Comparison of ENCODE assay signal across 1 cellular context in genomic region chr20:46648903-46649649, GRCh38.
TF ChIP-seq lines count a peak whose summit lies in the region.

No MANE protein-coding gene starts in this region.

TF ChIP-seq in HepG2, 621 proteins besides CTCF, POLR2A, EP300 and RAD21 (continued from another document and continues in another):
- TF ChIP-seq ZNF770 (CRISPR knock-in tag; IDR thresholded peaks at IDR 0.05) (peak; percentile 52; the same call in 1 of the 2 replicates), TFAP4 (IDR thresholded peaks at IDR 0.05; ENCODE audit: borderline replicate concordance, low read depth) (peak; percentile 39; the same call in 1 of the 2 replicates), LCORL (IDR thresholded peaks at IDR 0.05) (no peak), LCORL (CRISPR knock-in tag; IDR thresholded peaks at IDR 0.05) (0 out of 2 replicates have a peak, but pooled peaks have one; percentile 20), ZNF670 (CRISPR knock-in tag; IDR thresholded peaks at IDR 0.05; ENCODE audit: borderline replicate concordance) (no peak), RFX5 (IDR thresholded peaks at IDR 0.05; ENCODE audit: low read depth, low read length) (no peak), ZBTB33 (CRISPR knock-in tag; IDR thresholded peaks at IDR 0.05) (peak; percentile 42; the same call in 1 of the 2 replicates), MYNN (CRISPR knock-in tag; IDR thresholded peaks at IDR 0.05; ENCODE audit: low read depth) (no peak), RXRB (CRISPR knock-in tag; IDR thresholded peaks at IDR 0.05; ENCODE audit: borderline replicate concordance) (no peak), SAP130 (CRISPR knock-in tag; IDR thresholded peaks at IDR 0.05; ENCODE audit: low read depth) (peak; percentile 32; the same call in 1 of the 2 replicates), REST (IDR thresholded peaks at IDR 0.05; ENCODE audit: borderline replicate concordance in 1 of 2, low read depth in 1 of 2, low read length in 2 of 2) (no peak), ZNF317 (CRISPR knock-in tag; IDR thresholded peaks at IDR 0.05) (0 out of 2 replicates have a peak, but pooled peaks have one; percentile 14), ZNF646 (CRISPR knock-in tag; IDR thresholded peaks at IDR 0.05) (peak; percentile 65; the same call in 1 of the 2 replicates), ASH2L (IDR thresholded peaks at IDR 0.05; ENCODE audit: insufficient read length, low read depth, low read length) (peak; percentile 19), ZFYVE20 (CRISPR knock-in tag; IDR thresholded peaks at IDR 0.05; ENCODE audit: borderline replicate concordance, low read depth) (no peak), NR1H2 (CRISPR knock-in tag; IDR thresholded peaks at IDR 0.05; ENCODE audit: borderline replicate concordance, low read depth) (no peak), ZBTB7A (CRISPR knock-in tag; IDR thresholded peaks at IDR 0.05) (no peak), ZNF335 (CRISPR knock-in tag; IDR thresholded peaks at IDR 0.05) (no peak), POLR2G (IDR thresholded peaks at IDR 0.05; ENCODE audit: low read depth, low read length) (peak; percentile 47), MXI1 (IDR thresholded peaks at IDR 0.05; ENCODE audit: borderline replicate concordance, low read depth, low read length) (no peak), HIC2 (CRISPR knock-in tag; IDR thresholded peaks at IDR 0.05; ENCODE audit: low read depth) (no peak), NCOA5 (CRISPR knock-in tag; IDR thresholded peaks at IDR 0.05) (no peak), TIGD3 (CRISPR knock-in tag; IDR thresholded peaks at IDR 0.05; ENCODE audit: borderline replicate concordance) (no peak), PAXIP1 (CRISPR knock-in tag; conservative IDR thresholded peaks at IDR 0.05) (no peak), ETS1 (CRISPR knock-in tag; IDR thresholded peaks at IDR 0.05) (no peak), ZNF775 (CRISPR knock-in tag; IDR thresholded peaks at IDR 0.05; ENCODE audit: borderline replicate concordance) (no peak)
